ENCODE assay signal across 26 cellular contexts in genomic region chr18:10377956-10378355, GRCh38.
DNase-seq lines count a peak whose midpoint lies in the region; ATAC-seq and TF ChIP-seq lines count a peak whose summit lies in the region.
"Had no signal": no experiment of that assay in that cellular context is flagged by ENCODE, and none has a peak within 500 bp of the region (broad histone marks: within the 10 kb centered on the region; RNA-seq: fewer than 3 reads in every experiment).

No MANE protein-coding gene starts in this region.

- H3K9me3 ChIP-seq in MM.1S (replicated peaks; ENCODE audit: insufficient read depth, low read length) = no peaks in the 10 kb centered on the region
- H3K9me3 ChIP-seq in A673 (ENCODE audit: low read depth, low read length, poor library complexity, severe bottlenecking) = no peaks in the 10 kb centered on the region
- H3K9me3 ChIP-seq: A549, left ventricle myocardium inferior, pancreas had no signal

- H3K4me1 ChIP-seq in MM.1S (ENCODE audit: low read length) = no peaks in the 10 kb centered on the region
- peaks cover 16% of the 10 kb centered on the region for H3K4me1 ChIP-seq in A673 (ENCODE audit: insufficient read depth, low read length, poor library complexity, severe bottlenecking)
- H3K4me1 ChIP-seq: A549, pancreas had no signal

- intact Hi-C loops in A673 (cut with micrococcal nuclease; ENCODE audit: unreplicated experiment) (no loop called here), left ventricle myocardium superior (cut with micrococcal nuclease) (no loop called here)

- H2AFZ ChIP-seq in MM.1S (ENCODE audit: low read length) = no peak overlapping the region

- no peaks in the 10 kb centered on the region for H3K9me2 ChIP-seq in MM.1S (replicated peaks; ENCODE audit: insufficient read depth, low read length)

- POLR2A ChIA-PET in A673 (lab: Charles Lee; ENCODE audit: low non-redundant PET) = interaction anchor here (0.6 kb wide), 1 partner anchor 1924 kb away, joined by 4 read pairs; no protein-coding TSS in a partner anchor

- H3K4me2 ChIP-seq in MM.1S (ENCODE audit: low read depth, low read length) = no peak overlapping the region
- H3K4me2 ChIP-seq: A549 had no signal

- peak overlapping the region; percentile 85 for H3K4me3 Mint-ChIP-seq in HFFc6
- no peak overlapping the region for H3K4me3 Mint-ChIP-seq in brain
- H3K4me3 Mint-ChIP-seq: activated CD4-positive, alpha-beta T cell treated with anti-CD3 and anti-CD28 coated beads, Interleukin-2, amount 10 ng/mL, durations not matched to agents 7 days and 5 days; activated naive CD4-positive, alpha-beta T cell treated with anti-CD3 and anti-CD28 coated beads, Interleukin-2, amount 10 ng/mL, durations not matched to agents 7 days and 5 days; activated T-helper 1 cell treated with anti-CD3 and anti-CD28 coated beads, Interleukin-12 subunit alpha, Interleukin-12 subunit beta, Interleukin-2, Interleukin-4 antibody, amounts not matched to agents 30 ng/mL and 10 ng/mL and 1 ng/mL, durations not matched to agents 14 hours and 24 hours and 36 hours; naive thymus-derived CD4-positive, alpha-beta T cell; T-helper 2 cell treated with Interferon-gamma antibody and Interleukin-4, amounts not matched to agents 5 μg/mL and 100 μg/mL, for 36 hours had no signal

- no peak overlapping the region for H3K4me3 ChIP-seq in AG09309 (ENCODE audit: control insufficient read depth, low read depth, low read length)
- H3K4me3 ChIP-seq in MM.1S (ENCODE audit: low read length) = no peak overlapping the region
- no peak overlapping the region for H3K4me3 ChIP-seq in A673 (ENCODE audit: low read depth, low read length, poor library complexity, severe bottlenecking)
- H3K4me3 ChIP-seq: A549, dorsolateral prefrontal cortex, left ventricle myocardium inferior, pancreas had no signal

- no peak for ATAC-seq in left ventricle myocardium superior
- ATAC-seq: A549, pancreas had no signal

- H3K4me1 Mint-ChIP-seq in HFFc6 (ENCODE audit: low read depth) (peaks cover 89% of the 10 kb centered on the region), brain (peaks cover 60% of the 10 kb centered on the region)
- H3K4me1 Mint-ChIP-seq: activated CD4-positive, alpha-beta T cell treated with anti-CD3 and anti-CD28 coated beads, Interleukin-2, amount 10 ng/mL, durations not matched to agents 7 days and 5 days; activated naive CD4-positive, alpha-beta T cell treated with anti-CD3 and anti-CD28 coated beads, Interleukin-2, amount 10 ng/mL, durations not matched to agents 7 days and 5 days; naive thymus-derived CD4-positive, alpha-beta T cell had no signal

- no TSS peak for BruUV-seq in A673 (replicated peaks; lab: Mats Ljungman, UMichigan)

- peaks cover 2% of the 10 kb centered on the region for H3K27me3 Mint-ChIP-seq in HFFc6 (ENCODE audit: insufficient read depth)
- no peaks in the 10 kb centered on the region for H3K27me3 Mint-ChIP-seq in brain

- H3K9me3 Mint-ChIP-seq in HFFc6 (no peaks in the 10 kb centered on the region; the same call in 1 of the 2 replicates), brain (peaks cover 0 to 8% (median 0%) of the 10 kb centered on the region in 5 experiments)
- H3K9me3 Mint-ChIP-seq: activated CD4-positive, alpha-beta T cell treated with anti-CD3 and anti-CD28 coated beads, Interleukin-2, amount 10 ng/mL, durations not matched to agents 7 days and 5 days; activated naive CD4-positive, alpha-beta T cell treated with anti-CD3 and anti-CD28 coated beads, Interleukin-2, amount 10 ng/mL, durations not matched to agents 7 days and 5 days; activated T-helper 1 cell treated with anti-CD3 and anti-CD28 coated beads, Interleukin-12 subunit alpha, Interleukin-12 subunit beta, Interleukin-2, Interleukin-4 antibody, amounts not matched to agents 30 ng/mL and 10 ng/mL and 1 ng/mL, durations not matched to agents 14 hours and 24 hours and 36 hours; T-helper 2 cell treated with Interferon-gamma antibody and Interleukin-4, amounts not matched to agents 5 μg/mL and 100 μg/mL, for 36 hours had no signal

- no peaks in the 10 kb centered on the region for H3K36me3 ChIP-seq in MM.1S (replicated peaks; ENCODE audit: insufficient read depth, low read length)
- no peaks in the 10 kb centered on the region for H3K36me3 ChIP-seq in A673 (ENCODE audit: insufficient read depth, low read length, poor library complexity, severe bottlenecking)
- H3K36me3 ChIP-seq: left ventricle myocardium inferior, pancreas, WERI-Rb-1 had no signal

- no peak overlapping the region for H3K27ac ChIP-seq in MM.1S (ENCODE audit: low read length)
- no peak overlapping the region for H3K27ac ChIP-seq in A673 (ENCODE audit: low read depth, low read length, poor library complexity, severe bottlenecking)
- H3K27ac ChIP-seq: A549, dorsolateral prefrontal cortex, left ventricle myocardium inferior, pancreas, WERI-Rb-1 had no signal

- CTCF ChIA-PET in A673 (lab: Charles Lee) = no interaction called here

- H3K27ac Mint-ChIP-seq in HFFc6 (peak overlapping the region; percentile 97), brain (peak overlapping the region in 3 of 5 experiments; percentile 16 to 87 (median 70))
- H3K27ac Mint-ChIP-seq: activated CD4-positive, alpha-beta T cell treated with anti-CD3 and anti-CD28 coated beads, Interleukin-2, amount 10 ng/mL, durations not matched to agents 7 days and 5 days; activated naive CD4-positive, alpha-beta T cell treated with anti-CD3 and anti-CD28 coated beads, Interleukin-2, amount 10 ng/mL, durations not matched to agents 7 days and 5 days; activated T-helper 1 cell treated with anti-CD3 and anti-CD28 coated beads, Interleukin-12 subunit alpha, Interleukin-12 subunit beta, Interleukin-2, Interleukin-4 antibody, amounts not matched to agents 30 ng/mL and 10 ng/mL and 1 ng/mL, durations not matched to agents 14 hours and 24 hours and 36 hours; naive thymus-derived CD4-positive, alpha-beta T cell; T-helper 2 cell treated with Interferon-gamma antibody and Interleukin-4, amounts not matched to agents 5 μg/mL and 100 μg/mL, for 36 hours had no signal

- H3K9ac ChIP-seq in MM.1S (ENCODE audit: low read length) = no peak overlapping the region

- no peaks in the 10 kb centered on the region for H3F3A ChIP-seq in MM.1S (ENCODE audit: insufficient read depth, low read length)

- 0 out of 2 replicates have a peak, but pooled peaks cover 7% of the 10 kb centered on the region for H3K36me3 Mint-ChIP-seq in HFFc6 (ENCODE audit: low read depth)
- H3K36me3 Mint-ChIP-seq in brain = no peaks in the 10 kb centered on the region
- H3K36me3 Mint-ChIP-seq: activated naive CD4-positive, alpha-beta T cell treated with anti-CD3 and anti-CD28 coated beads, Interleukin-2, amount 10 ng/mL, durations not matched to agents 7 days and 5 days; naive thymus-derived CD4-positive, alpha-beta T cell had no signal

- no peak for TF ChIP-seq CTCF in AG09309 (IDR thresholded peaks at IDR 0.05; ENCODE audit: control insufficient read depth, insufficient read depth, low read depth, low read length, missing control alignments)
- no peak for TF ChIP-seq CTCF in HFFc6 (IDR thresholded peaks at IDR 0.05)
- no peak for TF ChIP-seq CTCF in brain (conservative IDR thresholded peaks at IDR 0.05)
- TF ChIP-seq CTCF in MM.1S (IDR thresholded peaks at IDR 0.05; ENCODE audit: low read length) = no peak
- TF ChIP-seq CTCF in A673 (conservative IDR thresholded peaks at IDR 0.05; ENCODE audit: low read depth, low read length) = no peak

- H3K79me2 ChIP-seq in MM.1S (ENCODE audit: low read length) = no peaks in the 10 kb centered on the region

- no peaks in the 10 kb centered on the region for H4K20me1 ChIP-seq in MM.1S (ENCODE audit: insufficient read depth, low read length)

- H3K27me3 ChIP-seq in MM.1S (replicated peaks; ENCODE audit: insufficient read depth, low read length) (no peaks in the 10 kb centered on the region), A673 (replicated peaks; ENCODE audit: insufficient read depth, low read depth, low read length, poor library complexity) (no peaks in the 10 kb centered on the region)
- H3K27me3 ChIP-seq: dorsolateral prefrontal cortex, pancreas had no signal

- DNase-seq in AG09309 (ENCODE audit: low read depth) (peak; percentile 41), HFFc6 (peak; percentile 85), hepatic stellate cell (ENCODE audit: low spot score) (peak; percentile 42), MM.1S (no peak), A673 (ENCODE audit: low spot score) (no peak), DMS53 (lab: John Stamatoyannopoulos, UW) (no peak), left ventricle myocardium superior (no peak)
- DNase-seq: activated CD4-positive, alpha-beta T cell treated with anti-CD3 and anti-CD28 coated beads, Interleukin-2, amount 10 ng/mL, durations not matched to agents 7 days and 5 days; activated naive CD4-positive, alpha-beta T cell treated with anti-CD3 and anti-CD28 coated beads, Interleukin-2, amount 10 ng/mL, durations not matched to agents 7 days and 5 days; amygdala; central memory CD4-positive, alpha-beta T cell; dorsolateral prefrontal cortex; Kasumi-1; left ventricle myocardium inferior; naive thymus-derived CD4-positive, alpha-beta T cell; NCI-H1930; NCI-H226; NCI-H774; pancreas; stimulated activated CD4-positive, alpha-beta T cell treated with anti-CD3 and anti-CD28 coated beads, Interleukin-4, amount 100 ng/mL, for 24 hours; stimulated activated naive CD4-positive, alpha-beta T cell; WERI-Rb-1 had no signal

Comparison
In these comparisons a context has a peak if more than half of its experiments do, and no peak if none do; other contexts are left out.
1. DNase-seq: peak in AG09309 (single experiment), HFFc6 (single experiment) and hepatic stellate cell (single experiment); none in MM.1S (single experiment), A673 (single experiment), DMS53 (single experiment) and left ventricle myocardium superior (single experiment).